Comparison of ENCODE assay signal across 7 cellular contexts in the genomic region with DNA sequence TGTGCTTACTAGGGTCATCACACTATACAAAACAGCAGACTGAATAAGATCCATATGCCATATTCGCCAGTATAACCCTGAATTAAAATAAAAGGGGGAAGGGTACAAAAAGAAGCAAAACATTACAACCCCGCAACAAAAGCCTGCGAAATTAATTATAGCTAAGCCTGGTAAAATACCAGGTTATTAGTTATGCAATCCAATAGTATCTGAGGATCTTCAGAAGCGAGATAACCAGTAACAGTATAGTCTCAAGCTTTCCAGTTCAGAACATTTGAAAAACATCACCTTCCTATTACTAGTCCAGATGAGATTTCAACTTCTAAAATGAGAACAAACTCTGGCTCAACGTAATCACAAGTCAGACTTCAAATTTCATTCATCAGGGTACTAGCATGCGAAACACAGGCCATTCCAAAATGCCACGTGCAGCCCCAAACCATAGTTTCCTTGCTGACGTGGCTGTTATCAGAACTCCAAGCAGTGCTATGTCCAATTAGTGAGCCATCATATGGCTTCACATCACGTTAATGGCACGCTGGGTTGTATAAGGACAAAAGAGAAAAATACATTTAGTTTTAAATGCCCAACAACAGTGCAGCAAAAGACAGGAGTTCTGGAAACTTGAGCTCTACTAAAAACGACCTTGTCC. TPM values are rescaled to one million over a fixed set of nuclear protein-coding genes. Genes with fewer than 3 reads are reported as not detected.
DNase-seq lines count a peak whose midpoint lies in the region; ATAC-seq, FAIRE-seq and TF ChIP-seq lines count a peak whose summit lies in the region.

No MANE protein-coding gene starts in this region.

- CTCF ChIA-PET in GM12878 (lab: Yijun Ruan, JAX) = interaction anchor here (0.6 to 3.9 kb wide), 15 partner anchors 8 to 583 kb away, joined by 3 to 43 read pairs (median 5); a partner anchor contains a TSS

- peak; percentile 39 for DNase-seq in GM03348 (ENCODE audit: low spot score)
- peak; percentile 39 for DNase-seq in MM.1S
- DNase-seq in GM12878 (ENCODE audit: low read depth, low spot score) = no peak
- DNase-seq in lower lobe of right lung = no peak
- no peak for DNase-seq in NCI-H1694 (lab: John Stamatoyannopoulos, UW)

- no peaks in the 10 kb centered on the region for H3K9me2 ChIP-seq in MM.1S (replicated peaks; ENCODE audit: insufficient read depth, low read length)

- H3K9me3 ChIP-seq in MM.1S (replicated peaks; ENCODE audit: insufficient read depth, low read length) = no peaks in the 10 kb centered on the region
- no peaks in the 10 kb centered on the region for H3K9me3 ChIP-seq in GM12878 (replicated peaks; ENCODE audit: control insufficient read depth, insufficient read depth, low read length)
- H3K9me3 ChIP-seq in lower lobe of right lung = no peaks in the 10 kb centered on the region

- TF ChIP-seq POLR2A in GM12878 (IDR thresholded peaks at IDR 0.05; ENCODE audit: low read depth, low read length) = no peak

- TF ChIP-seq CTCF in MM.1S (IDR thresholded peaks at IDR 0.05; ENCODE audit: low read length) (no peak), GM12878 (IDR thresholded peaks at IDR 0.05 in 2 of 3, conservative IDR thresholded peaks at IDR 0.05 in 1 of 3; ENCODE audit: control insufficient read depth in 2 of 3, extremely low read depth in 1 of 3, insufficient read depth in 1 of 3, low read depth in 3 of 3, low read length in 3 of 3) (no peak), lower lobe of right lung (IDR thresholded peaks at IDR 0.05) (no peak)

- no peak for FAIRE-seq in GM12878 (lab: Jason Lieb, UNC)

- H3K27me3 ChIP-seq in MM.1S (replicated peaks; ENCODE audit: insufficient read depth, low read length) = no peaks in the 10 kb centered on the region
- no peaks in the 10 kb centered on the region for H3K27me3 ChIP-seq in GM12878 (replicated peaks in 1 of 2; ENCODE audit: control insufficient read depth in 2 of 2, insufficient read depth in 2 of 2, low read length in 1 of 2)
- H3K27me3 ChIP-seq in lower lobe of right lung (ENCODE audit: low read depth) = no peaks in the 10 kb centered on the region

- H2AFZ ChIP-seq in MM.1S (ENCODE audit: low read length) (no peak overlapping the region), GM12878 (ENCODE audit: control insufficient read depth, low read depth, low read length) (no peak overlapping the region; the same call in 1 of the 2 replicates)

- WGBS in GM12878 (ENCODE audit: insufficient coverage, insufficient replicate concordance, low lambda C conversion rate, missing lambda C conversion rate) = 27% methylated on average over 11 of the region's 11 CpGs
- 27% methylated on average over 11 of the region's 11 CpGs for WGBS in urinary bladder

- RAD21 ChIA-PET in GM12878 (lab: Charles Lee; ENCODE audit: unreplicated experiment) = interaction anchor here (0.8 to 4.0 kb wide), 24 partner anchors 10 to 622 kb away, joined by 3 to 64 read pairs (median 6); a partner anchor contains a TSS

- 0 out of 2 replicates have a peak, but pooled peaks cover 4% of the 10 kb centered on the region for H3F3A ChIP-seq in MM.1S (ENCODE audit: insufficient read depth, low read length)

- H3K4me1 ChIP-seq in MM.1S (ENCODE audit: low read length) (peaks cover 50% of the 10 kb centered on the region), GM12878 (ENCODE audit: control insufficient read depth, insufficient read depth, low read length) (peaks cover 2% of the 10 kb centered on the region; the same call in 1 of the 2 replicates), lower lobe of right lung (peaks cover 30% of the 10 kb centered on the region), urinary bladder (ENCODE audit: insufficient read depth) (no peaks in the 10 kb centered on the region)

- H4K20me1 ChIP-seq in MM.1S (ENCODE audit: insufficient read depth, low read length) = peaks cover 18% of the 10 kb centered on the region; the same call in 1 of the 2 replicates
- H4K20me1 ChIP-seq in GM12878 (ENCODE audit: control insufficient read depth, insufficient read depth) = no peaks in the 10 kb centered on the region

- intact Hi-C loops in GM12878 (cut with micrococcal nuclease; ENCODE audit: unreplicated experiment) = loop anchor here (2.0 to 10.0 kb wide), 4 partner anchors 111 to 583 kb away; no protein-coding TSS in a partner anchor
- intact Hi-C loops in lower lobe of right lung (cut with DNase I) = no loop called here

- POLR2A ChIA-PET in GM12878 (lab: Charles Lee) = interaction anchor here (1.1 to 3.7 kb wide), 11 partner anchors 10 to 682 kb away, joined by 3 to 20 read pairs (median 8); no protein-coding TSS in a partner anchor

- BruUV-seq in GM12878 (replicated peaks; lab: Mats Ljungman, UMichigan) = no TSS peak

- ATAC-seq in GM12878 (0 out of 3 replicates have a peak, but pooled peaks have one; percentile 5), lower lobe of right lung (no peak), esophagus mucosa (no peak)

- in situ Hi-C loops in GM12878 (cut with MboI) = loop anchor here (10.0 kb wide), 1 partner anchor 261 kb away; no protein-coding TSS in a partner anchor

- TF ChIP-seq EP300 in GM12878 (IDR thresholded peaks at IDR 0.05; ENCODE audit: borderline replicate concordance in 1 of 2, control insufficient read depth in 1 of 2, low read depth in 2 of 2, low read length in 2 of 2) = no peak

- SMC1A ChIA-PET in GM12878 (lab: Charles Lee; ENCODE audit: uncharacterized antibody, unreplicated experiment) = interaction anchor here (0.6 to 3.7 kb wide), 27 partner anchors 9 to 653 kb away, joined by 3 to 47 read pairs (median 6); a partner anchor contains a TSS

- H3K36me3 ChIP-seq in MM.1S (replicated peaks; ENCODE audit: insufficient read depth, low read length) (peaks cover 32% of the 10 kb centered on the region; the same call in 1 of the 2 replicates), GM12878 (ENCODE audit: control insufficient read depth in 2 of 2, insufficient read depth in 2 of 2, low read length in 1 of 2) (peaks cover 0 to 20% of the 10 kb centered on the region in 2 experiments; a peak in 3 of 4 replicates), lower lobe of right lung (peaks cover 41% of the 10 kb centered on the region), urinary bladder (ENCODE audit: insufficient read depth) (no peaks in the 10 kb centered on the region)

- no peak for TF ChIP-seq RAD21 in GM12878 (IDR thresholded peaks at IDR 0.05; ENCODE audit: insufficient read depth, low read depth, low read length)

- peak overlapping the region; percentile 69 for H3K4me2 ChIP-seq in MM.1S (ENCODE audit: low read depth, low read length)
- H3K4me2 ChIP-seq in GM12878 (ENCODE audit: control insufficient read depth, insufficient read depth) = peak overlapping the region; percentile 90

- peak overlapping the region; percentile 66; the same call in 1 of the 2 replicates for H3K27ac ChIP-seq in MM.1S (ENCODE audit: low read length)
- peak overlapping the region; percentile 83 for H3K27ac ChIP-seq in GM12878 (ENCODE audit: control insufficient read depth, insufficient read depth)
- peak overlapping the region; percentile 93 for H3K27ac ChIP-seq in lower lobe of right lung
- no peak overlapping the region for H3K27ac ChIP-seq in urinary bladder (ENCODE audit: low read depth)

- H3K9ac ChIP-seq in MM.1S (ENCODE audit: low read length) = peak overlapping the region; percentile 91
- H3K9ac ChIP-seq in GM12878 (ENCODE audit: control insufficient read depth, insufficient read depth, low read length) = peak overlapping the region; percentile 92

- H3K79me2 ChIP-seq in MM.1S (ENCODE audit: low read length) (peaks cover 61% of the 10 kb centered on the region), GM12878 (ENCODE audit: control insufficient read depth, insufficient read depth, low read length) (peaks cover 59% of the 10 kb centered on the region)

- H3K4me3 ChIP-seq in MM.1S (ENCODE audit: low read length) (peak overlapping the region; percentile 89), GM12878 (peak overlapping the region; percentile 92), lower lobe of right lung (peak overlapping the region; percentile 94), urinary bladder (ENCODE audit: low read depth, low read length) (peak overlapping the region; percentile 75)

TF ChIP-seq in GM12878, 131 proteins besides CTCF, POLR2A, EP300 and RAD21 (continues in another document):
- TF ChIP-seq TCF3 (IDR thresholded peaks at IDR 0.05; ENCODE audit: borderline replicate concordance, insufficient read depth, low read depth, low read length) (no peak), SP1 (IDR thresholded peaks at IDR 0.05; ENCODE audit: low read depth, low read length) (no peak), NR2F1 (conservative IDR thresholded peaks at IDR 0.05) (no peak)
- TF ChIP-seq, protein P1, sequence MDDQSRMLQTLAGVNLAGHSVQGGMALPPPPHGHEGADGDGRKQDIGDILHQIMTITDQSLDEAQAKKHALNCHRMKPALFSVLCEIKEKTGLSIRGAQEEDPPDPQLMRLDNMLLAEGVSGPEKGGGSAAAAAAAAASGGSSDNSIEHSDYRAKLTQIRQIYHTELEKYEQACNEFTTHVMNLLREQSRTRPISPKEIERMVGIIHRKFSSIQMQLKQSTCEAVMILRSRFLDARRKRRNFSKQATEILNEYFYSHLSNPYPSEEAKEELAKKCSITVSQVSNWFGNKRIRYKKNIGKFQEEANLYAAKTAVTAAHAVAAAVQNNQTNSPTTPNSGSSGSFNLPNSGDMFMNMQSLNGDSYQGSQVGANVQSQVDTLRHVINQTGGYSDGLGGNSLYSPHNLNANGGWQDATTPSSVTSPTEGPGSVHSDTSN (IDR thresholded peaks at IDR 0.05; ENCODE audit: insufficient replicate concordance, low read depth, low read length) = no peak

RNA-seq across cellular contexts. Expression of a gene that starts 1.1 kb away (rescaled TPM):
- 113 and 121 TPM in 2 replicates for total RNA-seq in GM12878 (2013; cell fraction: nucleolus; rRNA removed)
- total RNA-seq in GM12878 (2014; rRNA removed) (133 and 152 TPM in 2 replicates), GM12878 (2014; rRNA removed; fragmentation: Illumina TruSeq; extraction: Trizol) (179 TPM in 2 replicates), GM12878 (2021) (190 and 193 TPM in 2 replicates), lower lobe of right lung (158 TPM), urinary bladder (128 TPM), esophagus mucosa (75.9 TPM)
- polyA plus RNA-seq in GM12878 (2011; ENCODE audit: low read depth) = 324 TPM
- polyA plus RNA-seq in GM12878 (2011; rRNA removed) (191 and 203 TPM in 2 replicates), GM12878 (2014; fragmentation: Illumina TruSeq; extraction: Trizol) (190 and 214 TPM in 2 replicates), GM12878 (2014; fragmentation: Nextera tagmentation; extraction: Ambion mirVana) (100 to 1,000 TPM; 278 to 345 TPM), GM12878 (2014; rRNA removed) (124 and 153 TPM in 2 replicates), GM12878 (2016; fragmentation: Nextera tagmentation; extraction: Ambion mirVana) (100 to 1,000 TPM; 279 to 324 TPM), urinary bladder (68.0 TPM)
- 111 and 126 TPM in 2 replicates for polyA plus RNA-seq in GM12878 (2011; cell fraction: cytosol; rRNA removed)
- 29.3 and 50.0 TPM in 2 replicates for polyA plus RNA-seq in GM12878 (2011; cell fraction: nucleus; rRNA removed)
- polyA plus RNA-seq in GM12878 (2012) = 292 and 304 TPM in 2 replicates
- polyA minus RNA-seq in GM12878 (2011; rRNA and poly(A)+ RNA removed) = 242 and 293 TPM in 2 replicates
- 60.9 and 63.5 TPM in 2 replicates for polyA minus RNA-seq in GM12878 (2011; cell fraction: cytosol; rRNA and poly(A)+ RNA removed)
- polyA minus RNA-seq in GM12878 (2011; cell fraction: nucleus; rRNA and poly(A)+ RNA removed) = 61.4 and 83.0 TPM in 2 replicates

Comparison
In these comparisons a context has a peak if more than half of its experiments do, and no peak if none do; other contexts are left out.
1. DNase-seq: peak in GM03348 (single experiment) and MM.1S (single experiment); none in GM12878 (single experiment), lower lobe of right lung (single experiment) and NCI-H1694 (single experiment).
2. Peak in every context shown above with its lines, with median percentiles within 50 percentile points of each other: H3K4me3 ChIP-seq.